ENCODE assay signal across 19 cellular contexts in genomic region chr3:142353571-142353970, GRCh38.
"Had no signal": no experiment of that assay in that cellular context is flagged by ENCODE, and none has a peak within 500 bp of the region (broad histone marks: within the 10 kb centered on the region; RNA-seq: fewer than 3 reads in every experiment).

No MANE protein-coding gene starts in this region.

- H3K4me3 ChIP-seq: hepatocyte, lower lobe of right lung, tibial artery had no signal

- DNase-seq: activated B cell treated with CpG ODN at 0.5 μM for 24 hours; activated CD4-positive, alpha-beta memory T cell treated with anti-CD3 and anti-CD28 coated beads for 36 hours; activated CD4-positive, alpha-beta T cell treated with anti-CD3 and anti-CD28 coated beads for 4 hours; activated CD8-positive, alpha-beta memory T cell treated with anti-CD3 and anti-CD28 coated beads, Interleukin-2, amount 10 ng/mL, durations not matched to agents 7 days and 5 days; amygdala; brain microvascular endothelial cell; cortex of kidney; effector CD4-positive, alpha-beta T cell; left colon; lower lobe of right lung; natural killer cell; stimulated activated CD4-positive, alpha-beta T cell treated with anti-CD3 and anti-CD28 coated beads, Interleukin-2, amount 100 ng/mL, for 24 hours; stimulated activated naive CD8-positive, alpha-beta T cell treated with anti-CD3 and anti-CD28 coated beads, Interleukin-15, Interleukin-2, amounts not matched to agents 100 U/mL and 50 U/mL, for 24 hours; substantia nigra; tibial artery had no signal

- H3K27ac ChIP-seq: brain microvascular endothelial cell, hepatocyte, lower lobe of right lung, neutrophil, parathyroid adenoma, tibial artery had no signal

- H2AFZ ChIP-seq: hepatocyte, parathyroid adenoma had no signal

- ATAC-seq: activated CD8-positive, alpha-beta memory T cell treated with anti-CD3 and anti-CD28 coated beads, Interleukin-2, amount 10 ng/mL, durations not matched to agents 7 days and 5 days; esophagus mucosa; left colon; lower lobe of right lung; natural killer cell; stimulated activated naive CD8-positive, alpha-beta T cell treated with anti-CD3 and anti-CD28 coated beads, Interleukin-15, Interleukin-2, amounts not matched to agents 100 U/mL and 50 U/mL, for 24 hours had no signal

- H3K9me3 ChIP-seq: lower lobe of right lung, neutrophil, tibial artery had no signal

- H3K4me1 ChIP-seq: lower lobe of right lung, parathyroid adenoma, tibial artery had no signal

- H3K9ac ChIP-seq: parathyroid adenoma had no signal

- H3K4me2 ChIP-seq: hepatocyte had no signal

- H3K79me2 ChIP-seq: hepatocyte, parathyroid adenoma had no signal

- H3K27me3 ChIP-seq: brain microvascular endothelial cell, hepatocyte, neutrophil, tibial artery had no signal
